In the genomic region with DNA sequence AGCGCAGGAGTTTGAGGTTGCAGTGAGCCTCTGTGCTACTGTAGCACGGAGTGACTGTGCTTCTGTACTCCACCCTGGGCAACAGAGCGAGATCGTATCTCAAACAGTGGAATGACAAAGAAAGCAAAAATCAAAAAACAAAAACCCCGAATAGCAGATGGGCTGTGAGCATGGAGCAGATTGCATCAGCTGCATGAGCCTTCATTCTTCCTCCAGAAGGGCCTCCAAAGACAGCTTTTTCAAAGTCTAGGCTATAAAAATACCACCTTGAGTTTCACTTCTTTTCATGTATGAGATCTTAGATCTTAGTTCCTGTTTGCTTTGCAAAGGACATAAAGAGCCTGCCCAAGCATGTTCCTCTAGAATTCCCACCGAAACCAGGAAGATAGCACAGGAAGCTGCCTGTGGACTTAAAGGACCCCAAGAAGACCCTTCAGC, we compare ENCODE assay signal across 10 cellular contexts. TPM values are rescaled to one million over a fixed set of nuclear protein-coding genes. Genes with fewer than 3 reads are reported as not detected.
A peak's percentile ranks its signal among the peaks of the same experiment; 100 is the strongest.
DNase-seq lines count a peak whose midpoint lies in the region; ATAC-seq and TF ChIP-seq lines count a peak whose summit lies in the region.
"Had no signal": no experiment of that assay in that cellular context is flagged by ENCODE, and none has a peak within 500 bp of the region (broad histone marks: within the 10 kb centered on the region; RNA-seq: fewer than 3 reads in every experiment).

No MANE protein-coding gene starts in this region.

- H3K4me1 Mint-ChIP-seq in CD4-positive, CD25-positive, alpha-beta regulatory T cell = peaks cover 0 to 7% (median 3%) of the 10 kb centered on the region in 4 donors
- peaks cover 20% of the 10 kb centered on the region for H3K4me1 Mint-ChIP-seq in activated CD8-positive, alpha-beta T cell treated with anti-CD3 and anti-CD28 coated beads for 36 hours (ENCODE audit: low read depth)

- no peak for TF ChIP-seq CTCF in activated CD8-positive, alpha-beta T cell treated with anti-CD3 and anti-CD28 coated beads for 36 hours (IDR thresholded peaks at IDR 0.05)

- POLR2A ChIA-PET in activated CD8-positive, alpha-beta T cell treated with anti-CD3 and anti-CD28 coated beads for 36 hours (lab: Charles Lee) = no interaction called here

- peak in 1 of 3 donors; percentile 18 for DNase-seq in CD4-positive, CD25-positive, alpha-beta regulatory T cell
- peak; percentile 17 for DNase-seq in activated CD8-positive, alpha-beta T cell treated with anti-CD3 and anti-CD28 coated beads for 36 hours
- DNase-seq in H4 (ENCODE audit: low spot score) (no peak), NCI-H1436 (lab: John Stamatoyannopoulos, UW) (no peak), occipital lobe (lab: John Stamatoyannopoulos, UW) (no peak), NCI-H69 (lab: John Stamatoyannopoulos, UW) (no peak)

- H3K9me3 ChIP-seq in CD4-positive, CD25-positive, alpha-beta regulatory T cell (ENCODE audit: control insufficient read depth in 2 of 2, low read length in 2 of 2) = no peaks in the 10 kb centered on the region
- H3K9me3 ChIP-seq: thoracic aorta had no signal

- H3K4me3 Mint-ChIP-seq in CD4-positive, CD25-positive, alpha-beta regulatory T cell = peak overlapping the region in 2 of 4 donors; percentile 8 to 13
- no peak overlapping the region for H3K4me3 Mint-ChIP-seq in activated CD8-positive, alpha-beta T cell treated with anti-CD3 and anti-CD28 coated beads for 36 hours

- H3K27me3 Mint-ChIP-seq in CD4-positive, CD25-positive, alpha-beta regulatory T cell = peaks cover 21% of the 10 kb centered on the region
- no peaks in the 10 kb centered on the region for H3K27me3 Mint-ChIP-seq in activated CD8-positive, alpha-beta T cell treated with anti-CD3 and anti-CD28 coated beads for 36 hours

- peak overlapping the region; percentile 12 to 70 (median 66) for H3K27ac Mint-ChIP-seq in CD4-positive, CD25-positive, alpha-beta regulatory T cell
- H3K27ac Mint-ChIP-seq in activated CD8-positive, alpha-beta T cell treated with anti-CD3 and anti-CD28 coated beads for 36 hours = peak overlapping the region; percentile 74

- peaks cover 7% of the 10 kb centered on the region for H3K27me3 ChIP-seq in CD4-positive, CD25-positive, alpha-beta regulatory T cell (ENCODE audit: control insufficient read depth, insufficient read depth, low read length)

- no peaks in the 10 kb centered on the region for H3K36me3 ChIP-seq in CD4-positive, CD25-positive, alpha-beta regulatory T cell (ENCODE audit: control insufficient read depth, insufficient read depth, low read length)
- H3K36me3 ChIP-seq: thoracic aorta had no signal

- intact Hi-C loops in activated CD8-positive, alpha-beta T cell treated with anti-CD3 and anti-CD28 coated beads for 36 hours (cut with micrococcal nuclease) = no loop called here

- no peak for ATAC-seq in CD4-positive, CD25-positive, alpha-beta regulatory T cell (ENCODE audit: low read depth in 2 of 2)
- ATAC-seq in GM19372 (IDR thresholded peaks at IDR 0.05; ENCODE audit: low read depth, unreplicated experiment) (peak; percentile 84), HG03108 (IDR thresholded peaks at IDR 0.05; ENCODE audit: unreplicated experiment) (peak; percentile 86)
- ATAC-seq in activated CD8-positive, alpha-beta T cell treated with anti-CD3 and anti-CD28 coated beads for 36 hours = peak; percentile 58

- CTCF ChIA-PET in activated CD8-positive, alpha-beta T cell treated with anti-CD3 and anti-CD28 coated beads for 36 hours (lab: Charles Lee) = interaction anchor here (0.8 to 3.2 kb wide), 2 partner anchors 49 to 212 kb away, joined by 4 to 23 read pairs; no protein-coding TSS in a partner anchor

- H3K27ac ChIP-seq in CD4-positive, CD25-positive, alpha-beta regulatory T cell (ENCODE audit: insufficient read depth, low read length, poor library complexity, severe bottlenecking) = no peak overlapping the region
- H3K27ac ChIP-seq: thoracic aorta had no signal

- H3K4me1 ChIP-seq in CD4-positive, CD25-positive, alpha-beta regulatory T cell (ENCODE audit: control insufficient read depth, insufficient read depth, low read length, poor library complexity, severe bottlenecking) = no peaks in the 10 kb centered on the region

- H3K4me3 ChIP-seq in CD4-positive, CD25-positive, alpha-beta regulatory T cell (ENCODE audit: low read depth, low read length) = no peak overlapping the region
- H3K4me3 ChIP-seq: thoracic aorta had no signal

- no peaks in the 10 kb centered on the region for H3K9me3 Mint-ChIP-seq in CD4-positive, CD25-positive, alpha-beta regulatory T cell
- no peaks in the 10 kb centered on the region for H3K9me3 Mint-ChIP-seq in activated CD8-positive, alpha-beta T cell treated with anti-CD3 and anti-CD28 coated beads for 36 hours

- no peaks in the 10 kb centered on the region for H3K36me3 Mint-ChIP-seq in CD4-positive, CD25-positive, alpha-beta regulatory T cell
- no peaks in the 10 kb centered on the region for H3K36me3 Mint-ChIP-seq in activated CD8-positive, alpha-beta T cell treated with anti-CD3 and anti-CD28 coated beads for 36 hours (ENCODE audit: low read depth)

RNA-seq across cellular contexts. Expression of gene HSPB3, which starts 15.0 kb away (rescaled TPM):
- total RNA-seq in CD4-positive, CD25-positive, alpha-beta regulatory T cell = not detected
- polyA plus RNA-seq in CD4-positive, CD25-positive, alpha-beta regulatory T cell = not detected
- not detected for total RNA-seq in activated CD8-positive, alpha-beta T cell treated with anti-CD3 and anti-CD28 coated beads for 36 hours
- total RNA-seq in H4 (2014; rRNA removed; shearing (Covaris generic)) = 25.8 and 26.7 TPM in 2 replicates
- total RNA-seq in occipital lobe = 0.47 TPM
- polyA plus RNA-seq: neural cell had no signal

Comparison
In these comparisons a context has a peak if more than half of its experiments do, and no peak if none do; other contexts are left out.
1. ATAC-seq: peak in GM19372 (single experiment), HG03108 (single experiment) and activated CD8-positive, alpha-beta T cell treated with anti-CD3 and anti-CD28 coated beads for 36 hours (single experiment); none in CD4-positive, CD25-positive, alpha-beta regulatory T cell (0 of 2).
2. RNA of gene HSPB3, which starts 15.0 kb away (total RNA-seq): 25.8 to 26.7 TPM in H4; 0.47 TPM in occipital lobe (single experiment), not detected in CD4-positive, CD25-positive, alpha-beta regulatory T cell (single experiment) and not detected in activated CD8-positive, alpha-beta T cell treated with anti-CD3 and anti-CD28 coated beads for 36 hours; every median in the first group is over 10 times any median in the second.